ENCODE assay signal across 1 cellular context in the genomic region with DNA sequence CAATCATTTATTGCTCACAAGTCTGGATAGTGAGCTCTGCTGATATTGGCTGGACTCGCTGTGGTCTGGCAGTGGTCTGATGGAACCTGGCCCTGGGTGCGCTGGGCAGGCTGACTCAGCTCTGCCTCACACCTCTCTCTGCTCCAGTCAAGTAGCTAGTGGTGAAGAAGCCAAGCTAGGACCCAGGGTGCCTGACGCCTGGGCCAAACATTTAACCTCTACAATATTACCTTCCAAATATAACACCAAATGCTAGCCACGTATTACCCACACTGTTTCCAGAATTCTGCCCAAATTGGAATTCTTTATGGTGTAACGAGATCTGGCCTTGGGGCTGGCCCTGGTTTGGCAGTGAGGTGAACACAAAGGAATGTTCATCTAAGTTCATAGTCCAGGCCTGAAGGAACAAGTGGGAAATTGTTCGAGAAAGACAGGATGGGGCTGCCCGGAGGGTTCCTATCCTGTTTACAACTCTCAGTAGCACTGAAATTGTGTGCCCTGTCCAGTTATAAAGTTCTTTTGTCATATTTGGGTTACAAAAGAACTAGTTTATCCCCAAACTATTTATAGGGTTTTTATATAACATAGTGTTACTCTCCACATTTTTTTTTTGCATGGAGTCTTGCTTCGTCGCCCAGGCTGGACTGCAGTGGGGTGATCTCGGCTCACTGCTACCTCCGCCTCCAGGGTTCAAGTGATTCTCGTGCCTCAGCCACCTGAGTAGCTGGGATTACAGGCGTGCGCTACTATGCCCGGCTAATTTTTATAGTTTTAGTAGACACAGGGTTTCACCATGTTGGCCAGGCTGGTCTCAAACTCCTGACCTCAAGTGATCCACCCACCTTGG.
TF ChIP-seq lines count a peak whose summit lies in the region.

No MANE protein-coding gene starts in this region.

TF ChIP-seq in HCT116, 20 proteins besides CTCF, POLR2A, EP300 and RAD21 (continued from another document):
- TF ChIP-seq, protein P1, sequence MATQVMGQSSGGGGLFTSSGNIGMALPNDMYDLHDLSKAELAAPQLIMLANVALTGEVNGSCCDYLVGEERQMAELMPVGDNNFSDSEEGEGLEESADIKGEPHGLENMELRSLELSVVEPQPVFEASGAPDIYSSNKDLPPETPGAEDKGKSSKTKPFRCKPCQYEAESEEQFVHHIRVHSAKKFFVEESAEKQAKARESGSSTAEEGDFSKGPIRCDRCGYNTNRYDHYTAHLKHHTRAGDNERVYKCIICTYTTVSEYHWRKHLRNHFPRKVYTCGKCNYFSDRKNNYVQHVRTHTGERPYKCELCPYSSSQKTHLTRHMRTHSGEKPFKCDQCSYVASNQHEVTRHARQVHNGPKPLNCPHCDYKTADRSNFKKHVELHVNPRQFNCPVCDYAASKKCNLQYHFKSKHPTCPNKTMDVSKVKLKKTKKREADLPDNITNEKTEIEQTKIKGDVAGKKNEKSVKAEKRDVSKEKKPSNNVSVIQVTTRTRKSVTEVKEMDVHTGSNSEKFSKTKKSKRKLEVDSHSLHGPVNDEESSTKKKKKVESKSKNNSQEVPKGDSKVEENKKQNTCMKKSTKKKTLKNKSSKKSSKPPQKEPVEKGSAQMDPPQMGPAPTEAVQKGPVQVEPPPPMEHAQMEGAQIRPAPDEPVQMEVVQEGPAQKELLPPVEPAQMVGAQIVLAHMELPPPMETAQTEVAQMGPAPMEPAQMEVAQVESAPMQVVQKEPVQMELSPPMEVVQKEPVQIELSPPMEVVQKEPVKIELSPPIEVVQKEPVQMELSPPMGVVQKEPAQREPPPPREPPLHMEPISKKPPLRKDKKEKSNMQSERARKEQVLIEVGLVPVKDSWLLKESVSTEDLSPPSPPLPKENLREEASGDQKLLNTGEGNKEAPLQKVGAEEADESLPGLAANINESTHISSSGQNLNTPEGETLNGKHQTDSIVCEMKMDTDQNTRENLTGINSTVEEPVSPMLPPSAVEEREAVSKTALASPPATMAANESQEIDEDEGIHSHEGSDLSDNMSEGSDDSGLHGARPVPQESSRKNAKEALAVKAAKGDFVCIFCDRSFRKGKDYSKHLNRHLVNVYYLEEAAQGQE (IDR thresholded peaks at IDR 0.05; ENCODE audit: low read depth) = no peak
- no peak for TF ChIP-seq ZFX (IDR thresholded peaks at IDR 0.05)
- TF ChIP-seq, protein P2, sequence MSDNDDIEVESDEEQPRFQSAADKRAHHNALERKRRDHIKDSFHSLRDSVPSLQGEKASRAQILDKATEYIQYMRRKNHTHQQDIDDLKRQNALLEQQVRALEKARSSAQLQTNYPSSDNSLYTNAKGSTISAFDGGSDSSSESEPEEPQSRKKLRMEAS (IDR thresholded peaks at IDR 0.05) = no peak
- TF ChIP-seq CBX3 (IDR thresholded peaks at IDR 0.05; ENCODE audit: low read depth) = no peak
- no peak for TF ChIP-seq SRF (IDR thresholded peaks at IDR 0.05; ENCODE audit: low read depth)
- TF ChIP-seq YY1 (IDR thresholded peaks at IDR 0.05; ENCODE audit: extremely low read depth, insufficient replicate concordance, low read depth, low read length) = no peak
- no peak for TF ChIP-seq ELF1 (IDR thresholded peaks at IDR 0.05; ENCODE audit: borderline replicate concordance, low read depth)
- TF ChIP-seq EZH2 (IDR thresholded peaks at IDR 0.05) = no peak
- TF ChIP-seq CEBPB (IDR thresholded peaks at IDR 0.05; ENCODE audit: low read depth) = no peak
- TF ChIP-seq EZH2phosphoT487 (IDR thresholded peaks at IDR 0.05; ENCODE audit: borderline replicate concordance) = no peak
- no peak for TF ChIP-seq FOSL1 (IDR thresholded peaks at IDR 0.05; ENCODE audit: low read depth)
- TF ChIP-seq SIN3A (IDR thresholded peaks at IDR 0.05; ENCODE audit: low read depth) = no peak
- TF ChIP-seq, protein P3, sequence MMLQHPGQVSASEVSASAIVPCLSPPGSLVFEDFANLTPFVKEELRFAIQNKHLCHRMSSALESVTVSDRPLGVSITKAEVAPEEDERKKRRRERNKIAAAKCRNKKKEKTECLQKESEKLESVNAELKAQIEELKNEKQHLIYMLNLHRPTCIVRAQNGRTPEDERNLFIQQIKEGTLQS (IDR thresholded peaks at IDR 0.05) = no peak
